In the genomic region with DNA sequence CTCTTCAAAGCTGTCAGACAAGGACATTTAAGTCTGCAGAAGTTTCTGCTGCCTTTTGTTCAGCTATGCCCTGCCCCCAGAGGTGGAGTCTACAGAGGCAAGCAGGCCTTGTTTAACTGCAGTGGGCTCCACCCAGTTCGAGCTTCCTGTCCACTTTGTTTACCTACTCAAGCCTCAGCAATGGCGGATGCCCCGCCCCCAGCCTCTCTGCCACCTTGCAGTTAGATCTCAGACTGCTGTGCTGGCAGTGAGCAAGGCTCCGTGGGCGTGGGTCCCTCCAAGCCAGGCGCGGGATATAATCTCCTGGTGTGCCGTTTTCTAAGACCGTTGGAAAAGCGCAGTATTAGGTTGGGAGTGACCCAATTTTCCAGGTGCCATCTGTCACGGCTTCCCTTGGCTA, we compare ENCODE assay signal across 5 cellular contexts.
DNase-seq lines count a peak whose midpoint lies in the region; ATAC-seq, FAIRE-seq and TF ChIP-seq lines count a peak whose summit lies in the region.
"Not testable (repeated sequence)": the region's sequence is repeated elsewhere in the genome, so short reads cannot be mapped to it uniquely, and the experiment has no call there.

No MANE protein-coding gene starts in this region.

- not testable (repeated sequence) for H2AFZ ChIP-seq in Karpas-422 (ENCODE audit: low read length)

- not testable (repeated sequence) for ATAC-seq in A549

- not testable (repeated sequence) for H3K36me3 ChIP-seq in Karpas-422 (ENCODE audit: insufficient read depth, low read length)

- not testable (repeated sequence) for H3K9me2 ChIP-seq in Karpas-422 (replicated peaks; ENCODE audit: insufficient read depth, low read length)

- 0 out of 3 replicates have a peak overlapping the region, but pooled peaks have one; percentile 14 for H3K4me2 ChIP-seq in A549
- not testable (repeated sequence) for H3K4me2 ChIP-seq in Karpas-422 (ENCODE audit: low read depth, low read length, poor library complexity, severe bottlenecking)

- not testable (repeated sequence) for TF ChIP-seq EP300 in A549 (IDR thresholded peaks at IDR 0.05)

- TF ChIP-seq RAD21 in A549 (conservative IDR thresholded peaks at IDR 0.05 in 1 of 2, IDR thresholded peaks at IDR 0.05 in 1 of 2), result not testable (repeated sequence)

- 39% methylated on average over 6 of the region's 11 CpGs for WGBS in A549 (ENCODE audit: missing lambda C conversion rate)

- TF ChIP-seq CTCF in A549 (IDR thresholded peaks at IDR 0.05), result not testable (repeated sequence)

- not testable (repeated sequence) for H4K20me1 ChIP-seq in Karpas-422 (ENCODE audit: insufficient read depth, low read depth, low read length)

- not testable (repeated sequence) for H3K4me3 ChIP-seq in A549; Karpas-422 (ENCODE audit: low read length)

- H3K27ac ChIP-seq in A549; Karpas-422 (ENCODE audit: low read length): not testable (repeated sequence)

- H3K9ac ChIP-seq in Karpas-422 (ENCODE audit: low read length), result not testable (repeated sequence)

- H3K79me2 ChIP-seq in Karpas-422 (ENCODE audit: low read length), result not testable (repeated sequence)

- H3K27me3 ChIP-seq in Karpas-422 (ENCODE audit: low read length), result not testable (repeated sequence)

- FAIRE-seq in A549 (lab: Jason Lieb, UNC), result not testable (repeated sequence)

- CTCF ChIA-PET in A549 (lab: Yijun Ruan, JAX), result not testable (repeated sequence)

- POLR2A ChIA-PET in A549 (lab: Yijun Ruan, JAX), result not testable (repeated sequence)

- DNase-seq in A549 (ENCODE audit: low read depth in 1 of 2, low spot score in 1 of 2) (peak in 1 of 2 experiments; percentile 12), Karpas-422 (peak; percentile 32), NCI-H748 (lab: John Stamatoyannopoulos, UW; ENCODE audit: unreplicated experiment) (peak; percentile 0), RPMI8226 (peak; percentile 26), SHP77 treated with DMSO at 0.1 percent for 48 hours (lab: John Stamatoyannopoulos, UW) (peak; percentile 2)

- not testable (repeated sequence) for H3K9me3 ChIP-seq in A549; Karpas-422 (ENCODE audit: low read length)

- H3K4me1 ChIP-seq in A549; Karpas-422 (ENCODE audit: low read length): not testable (repeated sequence)

- not testable (repeated sequence) for TF ChIP-seq POLR2A in A549 (IDR thresholded peaks at IDR 0.05; ENCODE audit: low read length)
